19 cellular contexts compared by ENCODE assay signal in genomic region chr10:58963723-58964124, GRCh38.
DNase-seq lines count a peak whose midpoint lies in the region; ATAC-seq, FAIRE-seq and TF ChIP-seq lines count a peak whose summit lies in the region.
"Had no signal": no experiment of that assay in that cellular context is flagged by ENCODE, and none has a peak within 500 bp of the region (broad histone marks: within the 10 kb centered on the region; RNA-seq: fewer than 3 reads in every experiment).

No MANE protein-coding gene starts in this region.

- no peaks in the 10 kb centered on the region for H3K4me1 Mint-ChIP-seq in stimulated activated memory B cell treated with anti-CD40 and anti-IgM and Interleukin-4, amounts not matched to agents 10 μg/mL and 1 μg/mL and 100 μg/mL, for 72 hours
- H3K4me1 Mint-ChIP-seq in activated CD4-positive, alpha-beta memory T cell treated with anti-CD3 and anti-CD28 coated beads for 36 hours (ENCODE audit: low read depth): no peaks in the 10 kb centered on the region

- no peaks in the 10 kb centered on the region for H3K36me3 Mint-ChIP-seq in stimulated activated memory B cell treated with anti-CD40 and anti-IgM and Interleukin-4, amounts not matched to agents 10 μg/mL and 1 μg/mL and 100 μg/mL, for 72 hours
- H3K36me3 Mint-ChIP-seq in activated CD4-positive, alpha-beta memory T cell treated with anti-CD3 and anti-CD28 coated beads for 36 hours: no peaks in the 10 kb centered on the region

- no peak for TF ChIP-seq RAD21 in HepG2 (CRISPR knock-in tag; IDR thresholded peaks at IDR 0.05)

- H3K27ac Mint-ChIP-seq in stimulated activated memory B cell treated with anti-CD40 and anti-IgM and Interleukin-4, amounts not matched to agents 10 μg/mL and 1 μg/mL and 100 μg/mL, for 72 hours: no peak overlapping the region
- H3K27ac Mint-ChIP-seq in activated CD4-positive, alpha-beta memory T cell treated with anti-CD3 and anti-CD28 coated beads for 36 hours: no peak overlapping the region
- H3K27ac Mint-ChIP-seq: nephron; T-helper 2 cell treated with Interferon-gamma antibody and Interleukin-4, amounts not matched to agents 5 μg/mL and 100 μg/mL, for 36 hours had no signal

- TF ChIP-seq POLR2A in HepG2 (IDR thresholded peaks at IDR 0.05; ENCODE audit: insufficient read depth in 1 of 2, low read depth in 2 of 2, low read length in 2 of 2) (no peak), right lobe of liver (IDR thresholded peaks at IDR 0.05) (no peak)

- TF ChIP-seq CTCF in HepG2 (CRISPR knock-in tag; IDR thresholded peaks at IDR 0.05): no peak
- TF ChIP-seq CTCF in right lobe of liver (IDR thresholded peaks at IDR 0.05): no peak

- H2AFZ ChIP-seq in HepG2 (ENCODE audit: low read length): no peak overlapping the region

- H3K9me3 ChIP-seq in HepG2 (ENCODE audit: low read length) (no peaks in the 10 kb centered on the region; the same call in 1 of the 2 replicates), right lobe of liver (no peaks in the 10 kb centered on the region)
- H3K9me3 ChIP-seq: A549 had no signal

- CTCF ChIA-PET in HepG2 (lab: Yijun Ruan, JAX; ENCODE audit: low intra/inter-chr PET ratio, low total read pairs): interaction anchor here (0.7 kb wide), 1 partner anchor 218 kb away, joined by 3 read pairs; no protein-coding TSS in a partner anchor
- CTCF ChIA-PET in activated CD4-positive, alpha-beta memory T cell treated with anti-CD3 and anti-CD28 coated beads for 36 hours (lab: Charles Lee): no interaction called here

- no peaks in the 10 kb centered on the region for H3K36me3 ChIP-seq in HepG2 (replicated peaks in 1 of 2; ENCODE audit: control insufficient read depth in 1 of 2, insufficient read depth in 2 of 2, low read length in 2 of 2)
- H3K36me3 ChIP-seq in right lobe of liver: no peaks in the 10 kb centered on the region

- H3K27ac ChIP-seq in HepG2 (ENCODE audit: extremely low read length, insufficient read depth, low read length) (peak overlapping the region; percentile 77), right lobe of liver (no peak overlapping the region)
- H3K27ac ChIP-seq: A549, skin epidermis had no signal

- no peaks in the 10 kb centered on the region for H4K20me1 ChIP-seq in HepG2 (ENCODE audit: insufficient read depth, low read length)

- DNase-seq in HepG2 (ENCODE audit: low spot score): peak; percentile 90
- no peak for DNase-seq in right lobe of liver
- DNase-seq in epidermal melanocyte (ENCODE audit: insufficient read length, low spot score): peak; percentile 64
- DNase-seq in myocyte (ENCODE audit: low read depth): peak; percentile 95
- no peak for DNase-seq in NCI-H446 (lab: John Stamatoyannopoulos, UW)
- DNase-seq in activated CD4-positive, alpha-beta memory T cell treated with anti-CD3 and anti-CD28 coated beads for 36 hours: no peak
- DNase-seq in NCI-H82 (lab: John Stamatoyannopoulos, UW): no peak
- DNase-seq: foreskin fibroblast; Kasumi-1; NCI-H146; NCI-H526 treated with DMSO at 0.1 percent for 48 hours; stimulated activated naive CD4-positive, alpha-beta T cell treated with Interleukin-2 at 50 U/mL for 16 hours had no signal

- 0 out of 4 replicates have a peak, but pooled peaks have one; percentile 24 to 40 for TF ChIP-seq EP300 in HepG2 (IDR thresholded peaks at IDR 0.05; ENCODE audit: low read depth in 2 of 2, low read length in 2 of 2)
- no peak; the same call in 1 of the 2 replicates for TF ChIP-seq EP300 in HepG2 (CRISPR knock-in tag; IDR thresholded peaks at IDR 0.05; ENCODE audit: borderline replicate concordance)

- H3K27me3 ChIP-seq in HepG2 (ENCODE audit: control insufficient read depth in 1 of 2, insufficient read depth in 2 of 2, low read length in 2 of 2) (no peaks in the 10 kb centered on the region), right lobe of liver (no peaks in the 10 kb centered on the region)

- POLR2A ChIA-PET in HepG2 (lab: Yijun Ruan, JAX): interaction anchor here (0.7 to 6.1 kb wide), 12 partner anchors 10 to 213 kb away, joined by 3 to 108 read pairs (median 6); partner anchors contain the start of gene PHYHIPL
- POLR2A ChIA-PET in activated CD4-positive, alpha-beta memory T cell treated with anti-CD3 and anti-CD28 coated beads for 36 hours (lab: Charles Lee): no interaction called here

- peak overlapping the region; percentile 58 for H3K9ac ChIP-seq in HepG2 (ENCODE audit: insufficient read depth, low read depth, low read length)

- peak; percentile 20 for ATAC-seq in HepG2
- no peak for ATAC-seq in right lobe of liver
- no peak for ATAC-seq in stimulated activated memory B cell treated with anti-CD40 and anti-IgM and Interleukin-4, amounts not matched to agents 10 μg/mL and 1 μg/mL and 100 μg/mL, for 72 hours
- ATAC-seq: A549, left colon had no signal

- H3K4me3 ChIP-seq in HepG2 (replicated peaks in 1 of 3; ENCODE audit: insufficient read depth in 1 of 3, low read depth in 2 of 3, low read length in 3 of 3) (peak overlapping the region in 1 of 3 experiments; percentile 21; a peak in 1 of 6 replicates), right lobe of liver (no peak overlapping the region)
- H3K4me3 ChIP-seq: A549, skin epidermis had no signal

- H3K4me3 Mint-ChIP-seq in stimulated activated memory B cell treated with anti-CD40 and anti-IgM and Interleukin-4, amounts not matched to agents 10 μg/mL and 1 μg/mL and 100 μg/mL, for 72 hours: no peak overlapping the region
- H3K4me3 Mint-ChIP-seq in activated CD4-positive, alpha-beta memory T cell treated with anti-CD3 and anti-CD28 coated beads for 36 hours: no peak overlapping the region
- H3K4me3 Mint-ChIP-seq: nephron; T-helper 2 cell treated with Interferon-gamma antibody and Interleukin-4, amounts not matched to agents 5 μg/mL and 100 μg/mL, for 36 hours had no signal

- BruUV-seq in HepG2 (replicated peaks; lab: Mats Ljungman, UMichigan): no TSS peak

- H3K9me3 Mint-ChIP-seq in stimulated activated memory B cell treated with anti-CD40 and anti-IgM and Interleukin-4, amounts not matched to agents 10 μg/mL and 1 μg/mL and 100 μg/mL, for 72 hours: no peaks in the 10 kb centered on the region
- no peaks in the 10 kb centered on the region for H3K9me3 Mint-ChIP-seq in activated CD4-positive, alpha-beta memory T cell treated with anti-CD3 and anti-CD28 coated beads for 36 hours
- H3K9me3 Mint-ChIP-seq: nephron; T-helper 2 cell treated with Interferon-gamma antibody and Interleukin-4, amounts not matched to agents 5 μg/mL and 100 μg/mL, for 36 hours had no signal

- peaks cover 22% of the 10 kb centered on the region for H3K27me3 Mint-ChIP-seq in stimulated activated memory B cell treated with anti-CD40 and anti-IgM and Interleukin-4, amounts not matched to agents 10 μg/mL and 1 μg/mL and 100 μg/mL, for 72 hours
- H3K27me3 Mint-ChIP-seq in activated CD4-positive, alpha-beta memory T cell treated with anti-CD3 and anti-CD28 coated beads for 36 hours: peaks cover 2% of the 10 kb centered on the region

- WGBS in HepG2 (ENCODE audit: low lambda C conversion rate): no CpG with 5 or more reads among the region's 3 CpGs
- WGBS in right lobe of liver (ENCODE audit: insufficient coverage, low coverage, low lambda C conversion rate, missing lambda C conversion rate): 67% methylated on average over 1 of the region's 3 CpGs

- intact Hi-C loops in HepG2 (cut with micrococcal nuclease; ENCODE audit: unreplicated experiment) (loop anchor here (1.0 kb wide), 3 partner anchors 31 to 110 kb away; no protein-coding TSS in a partner anchor), right lobe of liver (cut with DNase I) (no loop called here)
- intact Hi-C loops in activated CD4-positive, alpha-beta memory T cell treated with anti-CD3 and anti-CD28 coated beads for 36 hours (cut with micrococcal nuclease): no loop called here

- H3K79me2 ChIP-seq in HepG2 (ENCODE audit: insufficient read depth, low read length): peaks cover 5% of the 10 kb centered on the region

- H3K4me1 ChIP-seq in HepG2 (ENCODE audit: insufficient read depth, low read length) (peaks cover 71% of the 10 kb centered on the region), right lobe of liver (peaks cover 0 to 11% (median 0%) of the 10 kb centered on the region in 4 donors)

- H3K4me2 ChIP-seq in HepG2 (ENCODE audit: low read depth, low read length): peak overlapping the region; percentile 51
- H3K4me2 ChIP-seq: A549 had no signal

- in situ Hi-C loops in HepG2 (cut with HindIII; ENCODE audit: extremely low pct_ligation_motif_present, low pct_unique_long_range_greater_than_20kb): loop anchor here (10.0 kb wide), 1 partner anchor 111 kb away; no protein-coding TSS in a partner anchor

- no peak for FAIRE-seq in HepG2 (lab: Jason Lieb, UNC)
- FAIRE-seq: A549, astrocyte had no signal

TF ChIP-seq in HepG2, 621 proteins besides CTCF, POLR2A, EP300 and RAD21 (continues in another document):
- TF ChIP-seq TEAD2 (CRISPR knock-in tag; IDR thresholded peaks at IDR 0.05) (no peak), FOXP1 (IDR thresholded peaks at IDR 0.05) (no peak), FOXP1 (CRISPR knock-in tag; IDR thresholded peaks at IDR 0.05) (no peak), PHF8 (CRISPR knock-in tag; IDR thresholded peaks at IDR 0.05) (no peak; the same call in 1 of the 2 replicates), RCOR2 (CRISPR knock-in tag; IDR thresholded peaks at IDR 0.05) (no peak), AHR (CRISPR knock-in tag; IDR thresholded peaks at IDR 0.05) (no peak), ZFAT (CRISPR knock-in tag; conservative IDR thresholded peaks at IDR 0.05) (no peak), SRSF4 (IDR thresholded peaks at IDR 0.05; ENCODE audit: low read depth, low read length, poor library complexity, severe bottlenecking) (no peak), CENPT (CRISPR knock-in tag; IDR thresholded peaks at IDR 0.05; ENCODE audit: low read depth) (no peak), POGZ (CRISPR knock-in tag; IDR thresholded peaks at IDR 0.05) (peak; percentile 53; the same call in 1 of the 2 replicates), ZNF878 (CRISPR knock-in tag; IDR thresholded peaks at IDR 0.05) (no peak), FOSL2 (CRISPR knock-in tag; IDR thresholded peaks at IDR 0.05) (peak; percentile 30; the same call in 1 of the 2 replicates), HNRNPUL1 (IDR thresholded peaks at IDR 0.05; ENCODE audit: low read depth, low read length) (no peak), KMT2A (CRISPR knock-in tag; IDR thresholded peaks at IDR 0.05) (no peak), ZNF484 (CRISPR knock-in tag; IDR thresholded peaks at IDR 0.05; ENCODE audit: borderline replicate concordance, low read depth) (no peak), ZNF816 (CRISPR knock-in tag; IDR thresholded peaks at IDR 0.05; ENCODE audit: borderline replicate concordance) (no peak), ZSCAN31 (CRISPR knock-in tag; IDR thresholded peaks at IDR 0.05; ENCODE audit: low read depth) (no peak)

Comparison
In these comparisons a context has a peak if more than half of its experiments do, and no peak if none do; other contexts are left out.
1. DNase-seq: peak in HepG2 (single experiment), epidermal melanocyte (single experiment) and myocyte (single experiment); none in right lobe of liver (0 of 3), NCI-H446 (0 of 2), activated CD4-positive, alpha-beta memory T cell treated with anti-CD3 and anti-CD28 coated beads for 36 hours (single experiment) and NCI-H82 (single experiment).